ENCODE assay signal across 8 cellular contexts in the genomic region with DNA sequence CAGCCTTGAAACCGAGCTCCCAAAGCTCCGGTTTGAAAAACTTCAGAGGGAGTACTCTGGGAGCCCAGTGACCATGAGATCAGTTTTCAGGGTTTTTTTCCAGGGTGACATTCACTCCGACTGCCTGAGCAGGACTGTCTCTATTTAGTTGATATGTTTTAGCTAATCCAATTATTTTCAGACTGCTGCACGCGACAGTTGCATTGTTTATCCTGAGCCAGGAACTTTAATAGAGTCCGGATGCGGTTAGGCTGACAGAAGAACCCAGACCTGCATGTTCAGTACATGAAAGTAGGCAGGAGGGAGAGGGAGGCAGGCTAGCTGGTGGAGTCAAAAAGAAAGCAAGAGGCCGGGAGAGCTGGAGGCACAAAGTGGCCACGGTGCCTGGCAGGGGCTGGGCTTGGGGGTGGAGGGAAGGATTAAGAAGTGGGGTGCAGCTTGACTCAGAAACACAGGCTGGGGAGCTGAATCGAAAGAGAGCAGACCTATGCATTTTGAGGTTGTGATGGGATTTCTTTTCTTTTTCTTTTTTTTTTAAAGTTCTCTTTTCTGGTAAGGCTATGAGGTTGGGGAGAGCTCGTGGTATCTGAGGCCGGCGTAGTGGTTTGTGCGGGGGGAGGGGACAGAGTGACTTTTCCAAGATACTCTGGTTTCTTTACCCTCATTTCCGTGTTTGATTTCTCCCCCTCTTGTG. TPM values are rescaled to one million over a fixed set of nuclear protein-coding genes. Genes with fewer than 3 reads are reported as not detected.
DNase-seq lines count a peak whose midpoint lies in the region; ATAC-seq lines count a peak whose summit lies in the region.

No MANE protein-coding gene starts in this region.

- peak overlapping the region; percentile 12 for H3K4me3 ChIP-seq in mesodermal cell (ENCODE audit: extremely low read depth, insufficient read depth, low read length, poor library complexity, severe bottlenecking)
- no peak overlapping the region for H3K4me3 ChIP-seq in Karpas-422 (ENCODE audit: low read length)

- H3K27ac ChIP-seq in mesodermal cell (ENCODE audit: low read depth, low read length, severe bottlenecking) (peak overlapping the region; percentile 54), Karpas-422 (ENCODE audit: low read length) (no peak overlapping the region)

- H3K9ac ChIP-seq in Karpas-422 (ENCODE audit: low read length), result no peak overlapping the region

- no peaks in the 10 kb centered on the region for H3K9me2 ChIP-seq in Karpas-422 (replicated peaks; ENCODE audit: insufficient read depth, low read length)

- H3K79me2 ChIP-seq in Karpas-422 (ENCODE audit: low read length), result no peaks in the 10 kb centered on the region

- ATAC-seq in GM19397 (IDR thresholded peaks at IDR 0.05; ENCODE audit: unreplicated experiment) (peak; percentile 41), HG03442 (IDR thresholded peaks at IDR 0.05; ENCODE audit: unreplicated experiment) (peak; percentile 36)

- peak; percentile 52 for DNase-seq in AG08395 (ENCODE audit: low spot score)
- DNase-seq in activated CD8-positive, alpha-beta memory T cell treated with anti-CD3 and anti-CD28 coated beads, Interleukin-2, amount 50 U/mL, for 48 hours, result peak; percentile 83
- DNase-seq in NCI-H446 (lab: John Stamatoyannopoulos, UW), result no peak
- no peak for DNase-seq in Karpas-422
- no peak for DNase-seq in SHP77 (lab: John Stamatoyannopoulos, UW)

- no peaks in the 10 kb centered on the region for H4K20me1 ChIP-seq in Karpas-422 (ENCODE audit: insufficient read depth, low read depth, low read length)

- no peak overlapping the region for H2AFZ ChIP-seq in Karpas-422 (ENCODE audit: low read length)

- H3K9me3 ChIP-seq in mesodermal cell (ENCODE audit: control insufficient read depth, low read length) (no peaks in the 10 kb centered on the region), Karpas-422 (ENCODE audit: low read length) (no peaks in the 10 kb centered on the region)

- H3K4me2 ChIP-seq in Karpas-422 (ENCODE audit: low read depth, low read length, poor library complexity, severe bottlenecking), result no peak overlapping the region

- H3K27me3 ChIP-seq in Karpas-422 (ENCODE audit: low read length), result no peaks in the 10 kb centered on the region

- WGBS in mesodermal cell (ENCODE audit: insufficient coverage in 2 of 2), 2 experiments, result 24 to 38% methylated on average over 7 to 9 of the region's 15 CpGs

- H3K36me3 ChIP-seq in mesodermal cell (ENCODE audit: control insufficient read depth, insufficient read depth, low read length), result peaks cover 69% of the 10 kb centered on the region
- no peaks in the 10 kb centered on the region for H3K36me3 ChIP-seq in Karpas-422 (ENCODE audit: insufficient read depth, low read length)

- H3K4me1 ChIP-seq in mesodermal cell (ENCODE audit: control insufficient read depth, insufficient read depth, low read length, poor library complexity, severe bottlenecking) (peaks cover 62% of the 10 kb centered on the region), Karpas-422 (ENCODE audit: low read length) (no peaks in the 10 kb centered on the region)

RNA-seq across cellular contexts. Expression of a gene that starts 5.7 kb away (rescaled TPM):
- 41.5 TPM for polyA plus RNA-seq in mesodermal cell (2013, experiment 1 of 2)
- 28.9 TPM for polyA plus RNA-seq in mesodermal cell (2013, experiment 2 of 2)
- total RNA-seq in Karpas-422 (2014; rRNA removed; shearing (Covaris generic); ENCODE audit: low replicate concordance), result not detected in 2 replicates

Comparison
In these comparisons a context has a peak if more than half of its experiments do, and no peak if none do; other contexts are left out.
1. DNase-seq: peak in AG08395 (single experiment) and activated CD8-positive, alpha-beta memory T cell treated with anti-CD3 and anti-CD28 coated beads, Interleukin-2, amount 50 U/mL, for 48 hours (single experiment); none in NCI-H446 (0 of 2), Karpas-422 (single experiment) and SHP77 (0 of 2).